ENCODE assay signal across 1 cellular context in the genomic region with DNA sequence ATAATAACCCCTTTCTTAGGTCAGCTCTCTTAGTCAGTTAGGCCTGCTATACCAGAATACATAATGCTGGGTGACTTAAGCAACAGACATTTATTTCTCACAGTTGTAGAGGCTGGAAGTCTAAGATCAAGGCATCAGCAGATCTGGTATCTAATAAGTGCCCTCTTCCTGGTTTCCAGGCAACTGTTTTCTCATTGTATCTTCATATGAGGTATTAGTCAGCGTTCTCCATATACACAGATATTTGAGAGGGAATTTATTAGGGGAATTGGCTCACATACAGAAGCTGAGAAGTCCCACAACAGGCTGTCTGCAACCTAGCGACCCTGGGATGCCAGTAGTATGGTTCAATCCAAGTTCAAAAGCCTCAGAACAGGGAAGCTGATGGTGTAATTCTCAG.
TF ChIP-seq lines count a peak whose summit lies in the region.

No MANE protein-coding gene starts in this region.

TF ChIP-seq in SK-N-SH treated with all-trans-retinoic acid at 6 μM for 48 hours, 23 proteins besides CTCF, POLR2A, EP300 and RAD21 (continued from another document):
- TF ChIP-seq, protein P1, sequence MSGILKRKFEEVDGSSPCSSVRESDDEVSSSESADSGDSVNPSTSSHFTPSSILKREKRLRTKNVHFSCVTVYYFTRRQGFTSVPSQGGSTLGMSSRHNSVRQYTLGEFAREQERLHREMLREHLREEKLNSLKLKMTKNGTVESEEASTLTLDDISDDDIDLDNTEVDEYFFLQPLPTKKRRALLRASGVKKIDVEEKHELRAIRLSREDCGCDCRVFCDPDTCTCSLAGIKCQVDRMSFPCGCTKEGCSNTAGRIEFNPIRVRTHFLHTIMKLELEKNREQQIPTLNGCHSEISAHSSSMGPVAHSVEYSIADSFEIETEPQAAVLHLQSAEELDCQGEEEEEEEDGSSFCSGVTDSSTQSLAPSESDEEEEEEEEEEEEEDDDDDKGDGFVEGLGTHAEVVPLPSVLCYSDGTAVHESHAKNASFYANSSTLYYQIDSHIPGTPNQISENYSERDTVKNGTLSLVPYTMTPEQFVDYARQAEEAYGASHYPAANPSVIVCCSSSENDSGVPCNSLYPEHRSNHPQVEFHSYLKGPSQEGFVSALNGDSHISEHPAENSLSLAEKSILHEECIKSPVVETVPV (CRISPR knock-in tag; IDR thresholded peaks at IDR 0.05), result no peak
- TF ChIP-seq, protein P2, sequence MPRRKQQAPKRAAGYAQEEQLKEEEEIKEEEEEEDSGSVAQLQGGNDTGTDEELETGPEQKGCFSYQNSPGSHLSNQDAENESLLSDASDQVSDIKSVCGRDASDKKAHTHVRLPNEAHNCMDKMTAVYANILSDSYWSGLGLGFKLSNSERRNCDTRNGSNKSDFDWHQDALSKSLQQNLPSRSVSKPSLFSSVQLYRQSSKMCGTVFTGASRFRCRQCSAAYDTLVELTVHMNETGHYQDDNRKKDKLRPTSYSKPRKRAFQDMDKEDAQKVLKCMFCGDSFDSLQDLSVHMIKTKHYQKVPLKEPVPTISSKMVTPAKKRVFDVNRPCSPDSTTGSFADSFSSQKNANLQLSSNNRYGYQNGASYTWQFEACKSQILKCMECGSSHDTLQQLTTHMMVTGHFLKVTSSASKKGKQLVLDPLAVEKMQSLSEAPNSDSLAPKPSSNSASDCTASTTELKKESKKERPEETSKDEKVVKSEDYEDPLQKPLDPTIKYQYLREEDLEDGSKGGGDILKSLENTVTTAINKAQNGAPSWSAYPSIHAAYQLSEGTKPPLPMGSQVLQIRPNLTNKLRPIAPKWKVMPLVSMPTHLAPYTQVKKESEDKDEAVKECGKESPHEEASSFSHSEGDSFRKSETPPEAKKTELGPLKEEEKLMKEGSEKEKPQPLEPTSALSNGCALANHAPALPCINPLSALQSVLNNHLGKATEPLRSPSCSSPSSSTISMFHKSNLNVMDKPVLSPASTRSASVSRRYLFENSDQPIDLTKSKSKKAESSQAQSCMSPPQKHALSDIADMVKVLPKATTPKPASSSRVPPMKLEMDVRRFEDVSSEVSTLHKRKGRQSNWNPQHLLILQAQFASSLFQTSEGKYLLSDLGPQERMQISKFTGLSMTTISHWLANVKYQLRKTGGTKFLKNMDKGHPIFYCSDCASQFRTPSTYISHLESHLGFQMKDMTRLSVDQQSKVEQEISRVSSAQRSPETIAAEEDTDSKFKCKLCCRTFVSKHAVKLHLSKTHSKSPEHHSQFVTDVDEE (CRISPR knock-in tag; IDR thresholded peaks at IDR 0.05), result no peak
